In the genomic region with DNA sequence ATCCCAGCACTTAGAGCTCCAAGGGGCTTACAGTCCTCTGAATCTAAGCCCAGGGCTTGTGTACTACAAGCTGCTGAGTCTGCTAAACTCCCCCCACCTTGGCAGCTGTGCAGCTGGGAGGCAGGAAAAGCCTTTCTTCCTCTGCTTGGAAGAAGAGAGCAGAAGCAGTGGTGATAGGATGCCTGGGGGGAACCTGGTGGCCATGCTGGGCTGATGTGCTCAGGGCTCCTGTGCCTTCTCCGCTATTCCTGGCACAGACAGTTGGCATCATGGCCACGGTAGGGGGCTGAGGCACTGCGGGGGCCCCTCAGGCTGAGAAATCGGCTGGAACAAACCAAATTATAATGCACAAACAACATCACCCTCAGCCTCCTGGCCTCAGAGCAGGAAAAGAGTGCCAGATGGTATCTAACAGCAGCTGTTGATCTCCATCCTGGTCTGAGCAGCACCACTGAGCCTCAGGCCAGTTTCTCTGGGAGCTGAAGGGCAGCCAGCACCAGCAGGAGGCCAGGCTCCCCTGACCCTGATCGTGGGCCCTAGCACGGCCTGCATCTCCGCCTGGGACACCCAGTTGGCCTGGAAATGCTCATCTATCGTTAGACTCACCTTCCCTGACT, we compare ENCODE assay signal across 8 cellular contexts. TPM values are rescaled to one million over a fixed set of nuclear protein-coding genes. Genes with fewer than 3 reads are reported as not detected.
DNase-seq lines count a peak whose midpoint lies in the region; ATAC-seq and TF ChIP-seq lines count a peak whose summit lies in the region.

No MANE protein-coding gene starts in this region.

- DNase-seq in Right ventricle myocardium inferior (ENCODE audit: missing footprints) (peak; percentile 76), cardiac septum (ENCODE audit: low spot score) (no peak), dorsolateral prefrontal cortex (peak in 8 of 10 donors; percentile 28 to 71 (median 52)), mucosa of descending colon (peak in 2 of 3 donors; percentile 49 to 55), vagina (ENCODE audit: extremely low spot score in 2 of 2) (no peak)

- peak overlapping the region; percentile 13 to 95 (median 82) for H3K27ac ChIP-seq in dorsolateral prefrontal cortex
- H3K27ac ChIP-seq in vagina: peak overlapping the region; percentile 89

- H3K4me3 ChIP-seq in dorsolateral prefrontal cortex (no peak overlapping the region), mucosa of descending colon (no peak overlapping the region), vagina (no peak overlapping the region)

- peaks cover 25% of the 10 kb centered on the region for H3K4me1 ChIP-seq in mucosa of descending colon (ENCODE audit: low read depth)
- H3K4me1 ChIP-seq in vagina: peaks cover 64% of the 10 kb centered on the region

- H3K36me3 ChIP-seq in mucosa of descending colon (ENCODE audit: low read depth): no peaks in the 10 kb centered on the region
- peaks cover 0 to 59% of the 10 kb centered on the region in 2 donors for H3K36me3 ChIP-seq in vagina

- peak; percentile 79 for ATAC-seq in Right ventricle myocardium inferior
- ATAC-seq in mucosa of descending colon: no peak
- no peak for ATAC-seq in HG03565 (IDR thresholded peaks at IDR 0.05; ENCODE audit: unreplicated experiment)
- ATAC-seq in HG03442 (IDR thresholded peaks at IDR 0.05; ENCODE audit: unreplicated experiment): no peak
- no peak for ATAC-seq in HG02870 (IDR thresholded peaks at IDR 0.05; ENCODE audit: unreplicated experiment)

- H3K27me3 ChIP-seq in dorsolateral prefrontal cortex: no peaks in the 10 kb centered on the region
- H3K27me3 ChIP-seq in vagina: no peaks in the 10 kb centered on the region

- no peaks in the 10 kb centered on the region for H3K9me3 ChIP-seq in mucosa of descending colon
- no peaks in the 10 kb centered on the region for H3K9me3 ChIP-seq in vagina

- no peak for TF ChIP-seq POLR2A in vagina (IDR thresholded peaks at IDR 0.05)

- TF ChIP-seq CTCF in dorsolateral prefrontal cortex (IDR thresholded peaks at IDR 0.05 in 54 of 56, conservative IDR thresholded peaks at IDR 0.05 in 2 of 56; ENCODE audit: low read depth in 1 of 56, partially characterized antibody in 56 of 56) (peak in 1 of 56 donors; percentile 4), mucosa of descending colon (IDR thresholded peaks at IDR 0.05) (no peak), vagina (IDR thresholded peaks at IDR 0.05) (no peak)

- intact Hi-C loops in Right ventricle myocardium inferior (cut with DNase I) (no loop called here), cardiac septum (cut with DNase I) (loop anchor here (5.0 kb wide), 1 partner anchor 48 kb away; no protein-coding TSS in a partner anchor), dorsolateral prefrontal cortex (cut with DNase I) (loop anchor here in 1 of 2 donors (10.0 kb wide), 2 partner anchors 320 to 410 kb away; partner anchors contain the start of gene RAP1GAP), mucosa of descending colon (cut with DNase I, micrococcal nuclease) (no loop called here), vagina (cut with DNase I) (loop anchor here (2.0 kb wide), 1 partner anchor 54 kb away; no protein-coding TSS in a partner anchor)

RNA-seq across cellular contexts. Expression of gene ECE1, which starts 35.8 kb away (rescaled TPM):
- total RNA-seq in Right ventricle myocardium inferior (49.3 TPM), cardiac septum (55.8 TPM), dorsolateral prefrontal cortex (100 to 1,000 TPM in 2 of 120 experiments, 10 to 100 TPM in 118; 38.8 to 122 (median 62.6) TPM), mucosa of descending colon (100 to 1,000 TPM; 103 to 161 (median 149) TPM), vagina (93.8 TPM)

Comparison
In these comparisons a context has a peak if more than half of its experiments do, and no peak if none do; other contexts are left out.
1. DNase-seq: peak in Right ventricle myocardium inferior (single experiment), dorsolateral prefrontal cortex (8 of 10) and mucosa of descending colon (2 of 3); none in cardiac septum (single experiment) and vagina (0 of 2).
2. intact Hi-C loops: an anchor here in cardiac septum (5.0 kb wide) and vagina (2.0 kb wide); none called in Right ventricle myocardium inferior and mucosa of descending colon.